9 cellular contexts compared by ENCODE assay signal in genomic region chr1:224498574-224499170, GRCh38.
A peak's percentile ranks its signal among the peaks of the same experiment; 100 is the strongest.
DNase-seq lines count a peak whose midpoint lies in the region; ATAC-seq and TF ChIP-seq lines count a peak whose summit lies in the region.
"Had no signal": no experiment of that assay in that cellular context is flagged by ENCODE, and none has a peak within 500 bp of the region (broad histone marks: within the 10 kb centered on the region; RNA-seq: fewer than 3 reads in every experiment).

No MANE protein-coding gene starts in this region.

- H3K9me3 ChIP-seq in stomach = no peaks in the 10 kb centered on the region
- no peaks in the 10 kb centered on the region for H3K9me3 ChIP-seq in effector memory CD4-positive, alpha-beta T cell (ENCODE audit: control insufficient read depth, low read length)

- peak overlapping the region; percentile 53 for H3K4me3 Mint-ChIP-seq in activated naive CD4-positive, alpha-beta T cell treated with anti-CD3 and anti-CD28 coated beads, Interleukin-2, amount 50 U/mL, for 24 hours
- H3K4me3 Mint-ChIP-seq: neural crest cell had no signal

- H3K4me1 Mint-ChIP-seq in activated naive CD4-positive, alpha-beta T cell treated with anti-CD3 and anti-CD28 coated beads, Interleukin-2, amount 50 U/mL, for 24 hours = peaks cover 41% of the 10 kb centered on the region

- intact Hi-C loops in stomach (cut with DNase I; ENCODE audit: low total_unique reads) (no loop called here), sciatic nerve (cut with DNase I) (no loop called here)

- H3K27me3 ChIP-seq in stomach = no peaks in the 10 kb centered on the region
- H3K27me3 ChIP-seq in effector memory CD4-positive, alpha-beta T cell (replicated peaks; ENCODE audit: control insufficient read depth, insufficient read depth, low read length, poor library complexity, severe bottlenecking) = no peaks in the 10 kb centered on the region

- H3K4me1 ChIP-seq in stomach = peaks cover 37 to 45% (median 38%) of the 10 kb centered on the region in 4 donors
- peaks cover 19% of the 10 kb centered on the region for H3K4me1 ChIP-seq in effector memory CD4-positive, alpha-beta T cell (ENCODE audit: control insufficient read depth, insufficient read depth, low read length, poor library complexity, severe bottlenecking)

- H3K27me3 Mint-ChIP-seq in activated naive CD4-positive, alpha-beta T cell treated with anti-CD3 and anti-CD28 coated beads, Interleukin-2, amount 50 U/mL, for 24 hours = no peaks in the 10 kb centered on the region

- peak overlapping the region; percentile 44 to 83 (median 71) for H3K27ac ChIP-seq in stomach
- H3K27ac ChIP-seq in effector memory CD4-positive, alpha-beta T cell (ENCODE audit: insufficient read depth, low read length, poor library complexity, severe bottlenecking) = no peak overlapping the region

- WGBS in stomach, 5 donors = 50 to 62% (median 52%) methylated on average over 12 of the region's 12 CpGs

- TF ChIP-seq EP300 in stomach (IDR thresholded peaks at IDR 0.05) = no peak

- no peak for TF ChIP-seq CTCF in stomach (IDR thresholded peaks at IDR 0.05)

- peak; percentile 0 for ATAC-seq in HG03175 (IDR thresholded peaks at IDR 0.05; ENCODE audit: unreplicated experiment)
- no peak for ATAC-seq in HG03457 (IDR thresholded peaks at IDR 0.05; ENCODE audit: unreplicated experiment)
- ATAC-seq in sciatic nerve = no peak

- H3K36me3 Mint-ChIP-seq in activated naive CD4-positive, alpha-beta T cell treated with anti-CD3 and anti-CD28 coated beads, Interleukin-2, amount 50 U/mL, for 24 hours = no peaks in the 10 kb centered on the region

- H3K27ac Mint-ChIP-seq in activated naive CD4-positive, alpha-beta T cell treated with anti-CD3 and anti-CD28 coated beads, Interleukin-2, amount 50 U/mL, for 24 hours = peak overlapping the region; percentile 88

- DNase-seq in DMS 273 treated with DMSO at 0.1 percent for 48 hours (lab: John Stamatoyannopoulos, UW) (peak; percentile 61), iPS-NIHi11 (ENCODE audit: low spot score) (peak; percentile 70), stomach (no peak), sciatic nerve (ENCODE audit: low spot score) (no peak)
- no peak for DNase-seq in effector memory CD4-positive, alpha-beta T cell

- H3K9me3 Mint-ChIP-seq in activated naive CD4-positive, alpha-beta T cell treated with anti-CD3 and anti-CD28 coated beads, Interleukin-2, amount 50 U/mL, for 24 hours = peaks cover 5% of the 10 kb centered on the region

- H3K4me3 ChIP-seq in stomach = no peak overlapping the region
- H3K4me3 ChIP-seq in effector memory CD4-positive, alpha-beta T cell (ENCODE audit: insufficient read depth, low read depth, low read length, poor library complexity, severe bottlenecking) = no peak overlapping the region

- no peak for TF ChIP-seq POLR2A in stomach (IDR thresholded peaks at IDR 0.05)

- H3K36me3 ChIP-seq in stomach = no peaks in the 10 kb centered on the region
- no peaks in the 10 kb centered on the region for H3K36me3 ChIP-seq in effector memory CD4-positive, alpha-beta T cell (ENCODE audit: control insufficient read depth, insufficient read depth, low read length)

Comparison
In these comparisons a context has a peak if more than half of its experiments do, and no peak if none do; other contexts are left out.
1. DNase-seq: peak in DMS 273 treated with DMSO at 0.1 percent for 48 hours (single experiment) and iPS-NIHi11 (single experiment); none in stomach (single experiment), effector memory CD4-positive, alpha-beta T cell (0 of 3) and sciatic nerve (single experiment).